In genomic region chr16:3467920-3468319, GRCh38 we compare ENCODE assay signal across 11 cellular contexts. TPM values are rescaled to one million over a fixed set of nuclear protein-coding genes. Genes with fewer than 3 reads are reported as not detected.
DNase-seq lines count a peak whose midpoint lies in the region; ATAC-seq and TF ChIP-seq lines count a peak whose summit lies in the region.
"Had no signal": no experiment of that assay in that cellular context is flagged by ENCODE, and none has a peak within 500 bp of the region (broad histone marks: within the 10 kb centered on the region; RNA-seq: fewer than 3 reads in every experiment).

No MANE protein-coding gene starts in this region.

- no peaks in the 10 kb centered on the region for H3K9me3 ChIP-seq in vagina

- TF ChIP-seq CTCF in 22Rv1 (IDR thresholded peaks at IDR 0.05): no peak
- TF ChIP-seq CTCF in WTC11 (IDR thresholded peaks at IDR 0.05): no peak
- TF ChIP-seq CTCF in fibroblast of villous mesenchyme (IDR thresholded peaks at IDR 0.05; ENCODE audit: insufficient read depth, low read depth, low read length): no peak
- no peak for TF ChIP-seq CTCF in vagina (IDR thresholded peaks at IDR 0.05)
- no peak for TF ChIP-seq CTCF in Calu3 (IDR thresholded peaks at IDR 0.05; ENCODE audit: unreplicated experiment)

- H3K27ac ChIP-seq in 22Rv1 (peak overlapping the region; percentile 54), vagina (no peak overlapping the region)
- H3K27ac ChIP-seq: C4-2B had no signal

- no peaks in the 10 kb centered on the region for H3K9me3 Mint-ChIP-seq in WTC11
- no peaks in the 10 kb centered on the region for H3K9me3 Mint-ChIP-seq in Calu3 (ENCODE audit: low read depth, unreplicated experiment)

- H3K27ac Mint-ChIP-seq in WTC11 (peak overlapping the region; percentile 54), Calu3 (ENCODE audit: unreplicated experiment) (no peak overlapping the region)

- CTCF ChIA-PET in WTC11 (lab: Charles Lee): no interaction called here
- CTCF ChIA-PET in Calu3 (lab: Charles Lee): no interaction called here

- intact Hi-C loops in vagina (cut with DNase I) (no loop called here), posterior cingulate gyrus (cut with DNase I) (no loop called here), Calu3 (cut with micrococcal nuclease; ENCODE audit: unreplicated experiment) (no loop called here)

- H3K4me3 ChIP-seq in fibroblast of villous mesenchyme (ENCODE audit: low read depth, low read length) (no peak overlapping the region), vagina (no peak overlapping the region)

- H3K36me3 Mint-ChIP-seq in WTC11: peaks cover 13% of the 10 kb centered on the region; the same call in 1 of the 2 replicates
- peaks cover 13% of the 10 kb centered on the region for H3K36me3 Mint-ChIP-seq in Calu3 (ENCODE audit: insufficient read depth, unreplicated experiment)

- peaks cover 56% of the 10 kb centered on the region for H3K4me1 ChIP-seq in vagina

- POLR2A ChIA-PET in WTC11 (lab: Charles Lee): no interaction called here

- H3K27me3 Mint-ChIP-seq in WTC11 (ENCODE audit: low read depth) (no peaks in the 10 kb centered on the region), Calu3 (ENCODE audit: unreplicated experiment) (no peaks in the 10 kb centered on the region)

- peak; percentile 54 for DNase-seq in ELR (ENCODE audit: low read depth)
- no peak for DNase-seq in WTC11 (ENCODE audit: low spot score)
- peak; percentile 31 for DNase-seq in fibroblast of villous mesenchyme (ENCODE audit: low read depth)
- DNase-seq in vagina (ENCODE audit: extremely low spot score in 2 of 2): no peak
- no peak for DNase-seq in posterior cingulate gyrus
- DNase-seq in NCI-H1436 (lab: John Stamatoyannopoulos, UW): no peak
- DNase-seq in Calu3: no peak
- DNase-seq: NCI-H2171 treated with DMSO at 0.1 percent for 48 hours had no signal

- TF ChIP-seq POLR2A in vagina (IDR thresholded peaks at IDR 0.05): no peak

- no peak for ATAC-seq in WTC11

- no peak overlapping the region for H3K4me3 Mint-ChIP-seq in WTC11
- H3K4me3 Mint-ChIP-seq in Calu3 (ENCODE audit: low read depth, unreplicated experiment): no peak overlapping the region

- no TSS peak for BruUV-seq in Calu3 (replicated peaks; lab: Mats Ljungman, UMichigan)

- H3K27me3 ChIP-seq in vagina: no peaks in the 10 kb centered on the region

- H3K36me3 ChIP-seq in vagina: peaks cover 0 to 10% of the 10 kb centered on the region in 2 donors

- peaks cover 54% of the 10 kb centered on the region for H3K4me1 Mint-ChIP-seq in WTC11
- H3K4me1 Mint-ChIP-seq in Calu3 (ENCODE audit: low read depth, unreplicated experiment): peaks cover 9% of the 10 kb centered on the region

TF ChIP-seq in WTC11, 78 proteins besides CTCF, POLR2A, EP300 and RAD21:
- TF ChIP-seq NFYB (CRISPR knock-in tag; conservative IDR thresholded peaks at IDR 0.05; ENCODE audit: low read depth) (0 out of 2 replicates have a peak, but pooled peaks have one; percentile 11), ZNF281 (CRISPR knock-in tag; IDR thresholded peaks at IDR 0.05) (no peak)

RNA-seq across cellular contexts. Expression of gene NAA60, which starts 24.4 kb away (rescaled TPM):
- total RNA-seq in WTC11 (2021) (44.8 to 50.3 TPM (median 46.4 TPM) in 3 replicates), fibroblast of villous mesenchyme (10.0 and 16.8 TPM in 2 replicates), vagina (58.4 TPM), Calu3 (2022) (53.2 and 63.4 TPM in 2 replicates)

RNA-seq across cellular contexts. Expression of gene ZNF597, which starts 24.6 kb away (rescaled TPM):
- total RNA-seq in WTC11 (2021) (1.3 to 2.2 TPM (median 1.4 TPM) in 3 replicates), fibroblast of villous mesenchyme (3.2 and 5.2 TPM in 2 replicates), vagina (2.0 TPM), Calu3 (2022) (2.7 TPM in 2 replicates)

RNA-seq across cellular contexts. Expression of gene C16orf90, which starts 27.4 kb away (rescaled TPM):
- total RNA-seq in WTC11 (2021): not detected in 3 replicates
- total RNA-seq in fibroblast of villous mesenchyme: not detected in 2 replicates
- total RNA-seq in vagina: not detected
- total RNA-seq in Calu3 (2022): not detected in 2 replicates
- total RNA-seq: epithelial cell of proximal tubule had no signal

RNA-seq across cellular contexts. Expression of gene CLUAP1, which starts 32.9 kb away (rescaled TPM):
- total RNA-seq in WTC11 (2021): 11.1 to 13.7 TPM (median 12.6 TPM) in 3 replicates
- total RNA-seq in fibroblast of villous mesenchyme: 14.5 and 22.0 TPM in 2 replicates
- 22.8 TPM for total RNA-seq in vagina
- total RNA-seq in Calu3 (2022): 28.5 and 30.6 TPM in 2 replicates

Comparison
In these comparisons a context has a peak if more than half of its experiments do, and no peak if none do; other contexts are left out.
1. DNase-seq: peak in ELR (single experiment) and fibroblast of villous mesenchyme (single experiment); none in WTC11 (single experiment), vagina (0 of 2), posterior cingulate gyrus (0 of 10), NCI-H1436 (single experiment) and Calu3 (single experiment).